9 cellular contexts compared by ENCODE assay signal in the genomic region with DNA sequence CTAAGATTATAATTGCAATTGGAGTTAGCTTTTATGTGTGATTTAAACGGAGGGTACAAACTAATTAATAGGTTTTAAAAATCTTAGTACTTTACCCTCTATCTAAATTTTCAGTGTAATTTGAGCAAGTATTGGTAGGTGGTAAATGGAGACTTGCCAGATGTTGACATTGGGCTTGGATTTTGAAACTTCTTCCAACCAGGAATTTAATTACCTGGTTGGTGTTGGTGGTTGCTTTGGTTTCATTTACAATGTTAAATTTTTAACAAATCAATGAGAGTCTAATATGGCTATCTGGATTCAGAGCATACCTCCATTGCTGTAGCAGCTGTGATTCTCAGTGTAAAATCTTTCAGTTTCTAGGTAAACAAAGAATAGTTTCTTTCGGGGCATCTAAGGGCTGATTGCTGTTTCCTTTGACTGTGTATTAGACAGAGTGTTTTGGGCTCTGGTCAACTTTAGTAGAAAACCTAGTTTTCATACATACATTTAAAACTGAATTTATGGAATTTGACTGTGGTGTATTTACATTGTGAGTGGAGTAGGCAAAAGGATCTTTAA. TPM values are rescaled to one million over a fixed set of nuclear protein-coding genes. Genes with fewer than 3 reads are reported as not detected.
A peak's percentile ranks its signal among the peaks of the same experiment; 100 is the strongest.
DNase-seq lines count a peak whose midpoint lies in the region; ATAC-seq and TF ChIP-seq lines count a peak whose summit lies in the region.
"Had no signal": no experiment of that assay in that cellular context is flagged by ENCODE, and none has a peak within 500 bp of the region (broad histone marks: within the 10 kb centered on the region; RNA-seq: fewer than 3 reads in every experiment).

No MANE protein-coding gene starts in this region.

- H4K20me1 ChIP-seq in osteoblast (ENCODE audit: insufficient read depth, low read length) (no peaks in the 10 kb centered on the region), PC-3 (ENCODE audit: low read length) (no peaks in the 10 kb centered on the region)

- peak overlapping the region; percentile 79 for H3K4me2 ChIP-seq in osteoblast (ENCODE audit: insufficient read depth, low read length)
- H3K4me2 ChIP-seq in PC-3 (ENCODE audit: low read length): no peak overlapping the region

- H3K9me3 ChIP-seq in osteoblast (ENCODE audit: low read depth, low read length) (no peaks in the 10 kb centered on the region), PC-3 (ENCODE audit: low read length) (no peaks in the 10 kb centered on the region)

- H3K9ac ChIP-seq in PC-3 (ENCODE audit: low read length): no peak overlapping the region

- H3K27me3 ChIP-seq in osteoblast (ENCODE audit: insufficient read depth, low read length) (peaks cover 34% of the 10 kb centered on the region), PC-3 (ENCODE audit: low read length) (peaks cover 34% of the 10 kb centered on the region)

- ATAC-seq in GM18870 (IDR thresholded peaks at IDR 0.05; ENCODE audit: unreplicated experiment) (peak; percentile 53), HG03039 (IDR thresholded peaks at IDR 0.05; ENCODE audit: unreplicated experiment) (peak; percentile 43), GM19023 (IDR thresholded peaks at IDR 0.05; ENCODE audit: unreplicated experiment) (no peak), PC-3 (no peak)

- H2AFZ ChIP-seq in osteoblast (ENCODE audit: low read length) (no peak overlapping the region), PC-3 (ENCODE audit: low read length) (no peak overlapping the region)

- H3K79me2 ChIP-seq in osteoblast (ENCODE audit: insufficient read depth, low read length) (no peaks in the 10 kb centered on the region), PC-3 (ENCODE audit: low read length) (no peaks in the 10 kb centered on the region)

- no peaks in the 10 kb centered on the region for H3F3A ChIP-seq in PC-3 (ENCODE audit: low read length, unreplicated experiment)

- CTCF ChIA-PET in PC-3 (lab: Charles Lee): no interaction called here

- peaks cover 5% of the 10 kb centered on the region for H3K4me1 ChIP-seq in osteoblast (ENCODE audit: insufficient read depth, low read length)
- no peaks in the 10 kb centered on the region for H3K4me1 ChIP-seq in PC-3 (ENCODE audit: insufficient read depth, low read length)

- DNase-seq in choroid plexus epithelial cell (ENCODE audit: low read depth) (no peak), osteoblast (ENCODE audit: insufficient read length, low spot score, missing footprints) (no peak), A172 (ENCODE audit: low spot score) (no peak), SW 1271 (lab: John Stamatoyannopoulos, UW) (no peak), PC-3 (no peak)
- DNase-seq: activated CD4-positive, alpha-beta T cell treated with anti-CD3 and anti-CD28 coated beads, Interleukin-2, amount 10 ng/mL, durations not matched to agents 7 days and 5 days had no signal

- no TSS peak for BruUV-seq in PC-3 (replicated peaks; lab: Mats Ljungman, UMichigan)

- POLR2A ChIA-PET in PC-3 (lab: Charles Lee; ENCODE audit: unreplicated experiment): no interaction called here

- H3K36me3 ChIP-seq in osteoblast (ENCODE audit: insufficient read depth, low read length): no peaks in the 10 kb centered on the region
- no peaks in the 10 kb centered on the region for H3K36me3 ChIP-seq in PC-3 (ENCODE audit: low read depth, low read length)

- H3K4me3 ChIP-seq in choroid plexus epithelial cell (ENCODE audit: low read depth, low read length): peak overlapping the region; percentile 65
- H3K4me3 ChIP-seq in osteoblast (ENCODE audit: insufficient read depth, low read length): no peak overlapping the region
- H3K4me3 ChIP-seq in PC-3 (ENCODE audit: low read length): no peak overlapping the region

- H3K27ac ChIP-seq in osteoblast (ENCODE audit: low read depth, low read length): no peak overlapping the region
- no peak overlapping the region for H3K27ac ChIP-seq in PC-3 (ENCODE audit: low read length)

- intact Hi-C loops in PC-3 (cut with micrococcal nuclease): no loop called here

- H3K9me2 ChIP-seq in PC-3 (replicated peaks; ENCODE audit: low read length): no peaks in the 10 kb centered on the region

- TF ChIP-seq CTCF in choroid plexus epithelial cell (conservative IDR thresholded peaks at IDR 0.05; ENCODE audit: low read depth, low read length): no peak
- no peak for TF ChIP-seq CTCF in osteoblast (IDR thresholded peaks at IDR 0.05; ENCODE audit: extremely low read depth, low read depth, low read length)
- TF ChIP-seq CTCF in PC-3 (conservative IDR thresholded peaks at IDR 0.05; ENCODE audit: low read depth, low read length): no peak

RNA-seq across cellular contexts. Expression of gene DAPK1, which starts 1.9 kb away (rescaled TPM):
- 42.7 and 55.4 TPM in 2 replicates for total RNA-seq in osteoblast
- total RNA-seq in A172 (2014; rRNA removed; shearing (Covaris generic)): 17.7 and 25.5 TPM in 2 replicates
- total RNA-seq in PC-3 (2014; rRNA removed): not detected in 2 replicates

Comparison
In these comparisons a context has a peak if more than half of its experiments do, and no peak if none do; other contexts are left out.
1. ATAC-seq: peak in GM18870 (single experiment) and HG03039 (single experiment); none in GM19023 (single experiment) and PC-3 (single experiment).
2. RNA of gene DAPK1, which starts 1.9 kb away (total RNA-seq): 42.7 to 55.4 TPM in osteoblast and 17.7 to 25.5 TPM in A172; not detected in PC-3; every median in the first group is over 10 times any median in the second.